9 cellular contexts compared by ENCODE assay signal in genomic region chr9:131273791-131274673, GRCh38. TPM values are rescaled to one million over a fixed set of nuclear protein-coding genes. Genes with fewer than 3 reads are reported as not detected.
DNase-seq lines count a peak whose midpoint lies in the region; ATAC-seq and TF ChIP-seq lines count a peak whose summit lies in the region.
"Had no signal": no experiment of that assay in that cellular context is flagged by ENCODE, and none has a peak within 500 bp of the region (broad histone marks: within the 10 kb centered on the region; RNA-seq: fewer than 3 reads in every experiment).

No MANE protein-coding gene starts in this region.

- TF ChIP-seq CTCF in breast epithelium (IDR thresholded peaks at IDR 0.05) (no peak), MCF 10A (IDR thresholded peaks at IDR 0.05; ENCODE audit: unreplicated experiment) (no peak), right lobe of liver (IDR thresholded peaks at IDR 0.05) (no peak), upper lobe of right lung (IDR thresholded peaks at IDR 0.05) (no peak), mesothelial cell of epicardium (IDR thresholded peaks at IDR 0.05; ENCODE audit: unreplicated experiment) (no peak), omental fat pad (IDR thresholded peaks at IDR 0.05) (no peak)

- H3K9me3 Mint-ChIP-seq in MCF 10A (ENCODE audit: unreplicated experiment) = no peaks in the 10 kb centered on the region
- H3K9me3 Mint-ChIP-seq in activated T-helper 1 cell treated with anti-CD3 and anti-CD28 coated beads, Interleukin-12 subunit alpha, Interleukin-12 subunit beta, Interleukin-2, Interleukin-4 antibody, amounts not matched to agents 30 ng/mL and 10 ng/mL and 1 ng/mL, durations not matched to agents 14 hours and 24 hours and 36 hours = no peaks in the 10 kb centered on the region
- H3K9me3 Mint-ChIP-seq in mesothelial cell of epicardium = no peaks in the 10 kb centered on the region

- H3K27me3 Mint-ChIP-seq in MCF 10A (ENCODE audit: insufficient read depth, unreplicated experiment) = no peaks in the 10 kb centered on the region
- H3K27me3 Mint-ChIP-seq in activated T-helper 1 cell treated with anti-CD3 and anti-CD28 coated beads, Interleukin-12 subunit alpha, Interleukin-12 subunit beta, Interleukin-2, Interleukin-4 antibody, amounts not matched to agents 30 ng/mL and 10 ng/mL and 1 ng/mL, durations not matched to agents 14 hours and 24 hours and 36 hours (ENCODE audit: insufficient read depth) = no peaks in the 10 kb centered on the region
- peaks cover 47% of the 10 kb centered on the region for H3K27me3 Mint-ChIP-seq in mesothelial cell of epicardium (ENCODE audit: low read depth)

- peak overlapping the region; percentile 71 to 90 (median 73) for H3K4me3 ChIP-seq in breast epithelium
- H3K4me3 ChIP-seq in right lobe of liver = peak overlapping the region; percentile 16 to 64 (median 32)
- peak overlapping the region; percentile 67 for H3K4me3 ChIP-seq in upper lobe of right lung
- H3K4me3 ChIP-seq: SJSA1 had no signal

- BruUV-seq in MCF 10A (replicated peaks; lab: Mats Ljungman, UMichigan) = no TSS peak

- no peaks in the 10 kb centered on the region for H3K36me3 Mint-ChIP-seq in MCF 10A (ENCODE audit: insufficient read depth, unreplicated experiment)
- H3K36me3 Mint-ChIP-seq in activated T-helper 1 cell treated with anti-CD3 and anti-CD28 coated beads, Interleukin-12 subunit alpha, Interleukin-12 subunit beta, Interleukin-2, Interleukin-4 antibody, amounts not matched to agents 30 ng/mL and 10 ng/mL and 1 ng/mL, durations not matched to agents 14 hours and 24 hours and 36 hours (ENCODE audit: low read depth) = peaks cover 45% of the 10 kb centered on the region
- no peaks in the 10 kb centered on the region for H3K36me3 Mint-ChIP-seq in mesothelial cell of epicardium

- H3K27me3 ChIP-seq in breast epithelium (no peaks in the 10 kb centered on the region), right lobe of liver (no peaks in the 10 kb centered on the region), upper lobe of right lung (no peaks in the 10 kb centered on the region)

- H3K4me3 Mint-ChIP-seq in MCF 10A (ENCODE audit: unreplicated experiment) (no peak overlapping the region), mesothelial cell of epicardium (no peak overlapping the region)
- peak overlapping the region; percentile 100 for H3K4me3 Mint-ChIP-seq in activated T-helper 1 cell treated with anti-CD3 and anti-CD28 coated beads, Interleukin-12 subunit alpha, Interleukin-12 subunit beta, Interleukin-2, Interleukin-4 antibody, amounts not matched to agents 30 ng/mL and 10 ng/mL and 1 ng/mL, durations not matched to agents 14 hours and 24 hours and 36 hours

- no peaks in the 10 kb centered on the region for H3K4me1 Mint-ChIP-seq in MCF 10A (ENCODE audit: insufficient read depth, unreplicated experiment)
- H3K4me1 Mint-ChIP-seq in activated T-helper 1 cell treated with anti-CD3 and anti-CD28 coated beads, Interleukin-12 subunit alpha, Interleukin-12 subunit beta, Interleukin-2, Interleukin-4 antibody, amounts not matched to agents 30 ng/mL and 10 ng/mL and 1 ng/mL, durations not matched to agents 14 hours and 24 hours and 36 hours (ENCODE audit: low read depth) = peaks cover 54% of the 10 kb centered on the region
- H3K4me1 Mint-ChIP-seq in mesothelial cell of epicardium = peaks cover 2% of the 10 kb centered on the region

- H3K27ac ChIP-seq in breast epithelium (peak overlapping the region; percentile 48 to 75), right lobe of liver (peak overlapping the region; percentile 27 to 87 (median 74)), upper lobe of right lung (peak overlapping the region; percentile 84)
- H3K27ac ChIP-seq: SJSA1 had no signal

- DNase-seq in breast epithelium (ENCODE audit: low spot score in 2 of 2) (no peak), MCF 10A (ENCODE audit: unreplicated experiment) (no peak), right lobe of liver (no peak), upper lobe of right lung (no peak), mesothelial cell of epicardium (ENCODE audit: low spot score in 2 of 2, unreplicated experiment in 2 of 2) (no peak), omental fat pad (ENCODE audit: low spot score) (no peak)
- no peak for DNase-seq in activated T-helper 1 cell treated with anti-CD3 and anti-CD28 coated beads, Interleukin-12 subunit alpha, Interleukin-12 subunit beta, Interleukin-2, Interleukin-4 antibody, amounts not matched to agents 30 ng/mL and 10 ng/mL and 1 ng/mL, durations not matched to agents 14 hours and 24 hours and 36 hours (ENCODE audit: low spot score)

- ATAC-seq in right lobe of liver = peak in 2 of 4 donors; percentile 1 to 4
- peak; percentile 38 for ATAC-seq in upper lobe of right lung
- no peak for ATAC-seq in SK-N-SH treated with all-trans-retinoic acid at 6 μM for 48 hours
- ATAC-seq in omental fat pad (ENCODE audit: low FRiP score) = no peak

- H3K27ac Mint-ChIP-seq in MCF 10A (ENCODE audit: low read depth, unreplicated experiment) (no peak overlapping the region), mesothelial cell of epicardium (no peak overlapping the region)
- peak overlapping the region; percentile 99 for H3K27ac Mint-ChIP-seq in activated T-helper 1 cell treated with anti-CD3 and anti-CD28 coated beads, Interleukin-12 subunit alpha, Interleukin-12 subunit beta, Interleukin-2, Interleukin-4 antibody, amounts not matched to agents 30 ng/mL and 10 ng/mL and 1 ng/mL, durations not matched to agents 14 hours and 24 hours and 36 hours

- H3K4me1 ChIP-seq in breast epithelium = no peaks in the 10 kb centered on the region
- no peaks in the 10 kb centered on the region for H3K4me1 ChIP-seq in right lobe of liver
- H3K4me1 ChIP-seq in upper lobe of right lung = peaks cover 28% of the 10 kb centered on the region

- intact Hi-C loops in breast epithelium (cut with DNase I; ENCODE audit: low total_unique reads) = no loop called here
- intact Hi-C loops in MCF 10A (cut with micrococcal nuclease) = no loop called here
- intact Hi-C loops in activated T-helper 1 cell treated with anti-CD3 and anti-CD28 coated beads, Interleukin-12 subunit alpha, Interleukin-12 subunit beta, Interleukin-2, Interleukin-4 antibody, amounts not matched to agents 30 ng/mL and 10 ng/mL and 1 ng/mL, durations not matched to agents 14 hours and 24 hours and 36 hours (cut with micrococcal nuclease) = loop anchor here (1.0 to 5.0 kb wide), 5 partner anchors 18 to 1387 kb away; partner anchors contain the start of gene EXOSC2
- intact Hi-C loops in right lobe of liver (cut with DNase I) = no loop called here
- intact Hi-C loops in upper lobe of right lung (cut with DNase I) = no loop called here

- H3K9me3 ChIP-seq in breast epithelium (no peaks in the 10 kb centered on the region), right lobe of liver (no peaks in the 10 kb centered on the region), upper lobe of right lung (no peaks in the 10 kb centered on the region)
- H3K9me3 ChIP-seq: SJSA1 had no signal

- 18% methylated on average over 7 of the region's 14 CpGs for WGBS in right lobe of liver (ENCODE audit: insufficient coverage, low coverage, low lambda C conversion rate, missing lambda C conversion rate)

- no peaks in the 10 kb centered on the region for H3K36me3 ChIP-seq in breast epithelium
- H3K36me3 ChIP-seq in right lobe of liver = no peaks in the 10 kb centered on the region
- no peaks in the 10 kb centered on the region for H3K36me3 ChIP-seq in upper lobe of right lung
- H3K36me3 ChIP-seq: SJSA1 had no signal

- CTCF ChIA-PET in MCF 10A (lab: Yijun Ruan, JAX) = no interaction called here

- TF ChIP-seq POLR2A in breast epithelium (IDR thresholded peaks at IDR 0.05) (no peak), right lobe of liver (IDR thresholded peaks at IDR 0.05) (no peak)

- POLR2A ChIA-PET in MCF 10A (lab: Yijun Ruan, JAX) = interaction anchor here (0.5 kb wide), 1 partner anchor 31 kb away, joined by 3 read pairs; no protein-coding TSS in a partner anchor

RNA-seq across cellular contexts. Expression of gene FAM78A, which starts 2.3 kb away (rescaled TPM):
- total RNA-seq in breast epithelium (1 to 10 TPM; 1.6 to 3.7 (median 2.5) TPM), MCF 10A (2022) (0.40 and 0.54 TPM in 2 replicates), right lobe of liver (1 to 10 TPM in 4 of 6 experiments, under 1 TPM in 2; 0.92 to 2.4 (median 1.6) TPM), upper lobe of right lung (14.8 TPM), mesothelial cell of epicardium (0.54 to 0.80 TPM (median 0.64 TPM) in 3 replicates), omental fat pad (1 to 10 TPM; 1.9 to 9.9 (median 5.5) TPM)
- 52.8 and 54.3 TPM in 2 replicates for total RNA-seq in activated T-helper 1 cell treated with anti-CD3 and anti-CD28 coated beads, Interleukin-12 subunit alpha, Interleukin-12 subunit beta, Interleukin-2, Interleukin-4 antibody, amounts not matched to agents 30 ng/mL and 10 ng/mL and 1 ng/mL, durations not matched to agents 14 hours and 24 hours and 36 hours

RNA-seq across cellular contexts. Expression of gene PLPP7, which starts 15.5 kb away (rescaled TPM):
- total RNA-seq in breast epithelium (10 to 100 TPM in 1 of 3 donors, 1 to 10 TPM in 2; 5.0 to 14.1 (median 9.3) TPM), MCF 10A (2022) (not detected in 2 replicates), right lobe of liver (under 1 TPM in 5 of 6 experiments, not detected in 1; 0.11 to 0.43 (median 0.22) TPM), upper lobe of right lung (1.5 TPM), mesothelial cell of epicardium (0.60 to 1.1 TPM (median 0.79 TPM) in 3 replicates), omental fat pad (10 to 100 TPM in 1 of 4 donors, 1 to 10 TPM in 3; 3.8 to 14.0 (median 6.5) TPM)
- total RNA-seq in activated T-helper 1 cell treated with anti-CD3 and anti-CD28 coated beads, Interleukin-12 subunit alpha, Interleukin-12 subunit beta, Interleukin-2, Interleukin-4 antibody, amounts not matched to agents 30 ng/mL and 10 ng/mL and 1 ng/mL, durations not matched to agents 14 hours and 24 hours and 36 hours = 0.10 TPM in 1 of 2 replicates, not detected in the other
